ENCODE assay signal across 8 cellular contexts in genomic region chr12:117836999-117837736, GRCh38.
A peak's percentile ranks its signal among the peaks of the same experiment; 100 is the strongest.
DNase-seq lines count a peak whose midpoint lies in the region; ATAC-seq and TF ChIP-seq lines count a peak whose summit lies in the region.

No MANE protein-coding gene starts in this region.

- no peak for TF ChIP-seq POLR2A in IMR-90 (IDR thresholded peaks at IDR 0.05; ENCODE audit: low read depth, low read length)

- no peak overlapping the region for H3K14ac ChIP-seq in IMR-90 (replicated peaks; ENCODE audit: low read depth, low read length)

- no peak overlapping the region for H4K5ac ChIP-seq in IMR-90 (ENCODE audit: low read depth, low read length)

- H3K4me2 ChIP-seq in IMR-90 (ENCODE audit: low read depth, low read length): peak overlapping the region; percentile 58

- 4% methylated on average over 4 of the region's 22 CpGs; no CpG with 5 or more reads in 1 of the 2 experiments for WGBS in IMR-90 (ENCODE audit: extremely low coverage in 2 of 2, insufficient read length in 1 of 2), 2 experiments

- H2BK20ac ChIP-seq in IMR-90 (ENCODE audit: low read depth, low read length): no peak overlapping the region

- H2BK120ac ChIP-seq in IMR-90 (ENCODE audit: low read depth, low read length): no peak overlapping the region

- TF ChIP-seq CTCF in IMR-90 (conservative IDR thresholded peaks at IDR 0.05; ENCODE audit: low read depth, low read length) (peak; percentile 86), RWPE2 (IDR thresholded peaks at IDR 0.05; ENCODE audit: poor library complexity, severe bottlenecking) (peak; percentile 94), osteocyte (IDR thresholded peaks at IDR 0.05) (peak; percentile 99), thoracic aorta (IDR thresholded peaks at IDR 0.05) (peak; percentile 92)

- no peaks in the 10 kb centered on the region for H3K79me1 ChIP-seq in IMR-90 (ENCODE audit: low read depth in 1 of 2, low read length in 2 of 2)

- no TSS peak for BruUV-seq in IMR-90 (replicated peaks; lab: Mats Ljungman, UMichigan)

- in situ Hi-C loops in IMR-90 (cut with MboI; ENCODE audit: low sequenced_read_pairs): loop anchor here (5.0 to 25.0 kb wide), 3 partner anchors 472 to 800 kb away; partner anchors contain the start of gene NOS1

- dilution Hi-C loops in IMR-90 (cut with HindIII; ENCODE audit: low sequenced_read_pairs, unreplicated experiment): no loop called here

- no peak overlapping the region for H4K91ac ChIP-seq in IMR-90 (ENCODE audit: insufficient read depth, low read depth, low read length)

- H3K27ac Mint-ChIP-seq in osteocyte (ENCODE audit: unreplicated experiment): no peak overlapping the region

- H3K9ac ChIP-seq in IMR-90 (ENCODE audit: low read depth, low read length): no peak overlapping the region

- H3K4me1 ChIP-seq in IMR-90 (ENCODE audit: control insufficient read depth, insufficient read depth, low read length) (no peaks in the 10 kb centered on the region), RWPE2 (ENCODE audit: insufficient read depth, poor library complexity, severe bottlenecking) (no peaks in the 10 kb centered on the region), thoracic aorta (ENCODE audit: control insufficient read depth in 1 of 2, low read depth in 2 of 2) (no peaks in the 10 kb centered on the region)

- H2AFZ ChIP-seq in IMR-90 (replicated peaks; ENCODE audit: low read length, poor library complexity): peak overlapping the region; percentile 56

- H3K4me1 Mint-ChIP-seq in osteocyte (ENCODE audit: unreplicated experiment): peaks cover 4% of the 10 kb centered on the region

- H3K4me3 ChIP-seq in IMR-90 (ENCODE audit: insufficient read depth, low read depth, low read length) (no peak overlapping the region), RWPE2 (ENCODE audit: severe bottlenecking) (no peak overlapping the region), thoracic aorta (no peak overlapping the region)

- H3K9me3 Mint-ChIP-seq in osteocyte (ENCODE audit: unreplicated experiment): no peaks in the 10 kb centered on the region

- TF ChIP-seq RAD21 in IMR-90 (IDR thresholded peaks at IDR 0.05; ENCODE audit: low read length): peak; percentile 85

- no peak overlapping the region for H2BK15ac ChIP-seq in IMR-90 (ENCODE audit: low read depth, low read length)

- no peak overlapping the region for H3K4ac ChIP-seq in IMR-90 (ENCODE audit: low read depth, low read length)

- DNase-seq in activated gamma-delta T cell treated with Interleukin-2 at 50 U/mL for 16 hours (peak; percentile 60), activated gamma-delta T cell (lab: John Stamatoyannopoulos, UW) (no peak), IMR-90 (peak; percentile 60), RWPE2 (ENCODE audit: low spot score) (no peak), germinal center (ENCODE audit: low spot score) (peak; percentile 69), osteocyte (ENCODE audit: extremely low spot score, unreplicated experiment) (peak; percentile 92), thoracic aorta (ENCODE audit: low spot score) (no peak)
- DNase-seq in activated naive CD4-positive, alpha-beta T cell treated with Interleukin-2 at 50 U/mL for 16 hours: peak; percentile 75

- H4K8ac ChIP-seq in IMR-90 (ENCODE audit: low read depth in 2 of 2, low read length in 2 of 2): no peak overlapping the region

- no peaks in the 10 kb centered on the region for H3K9me1 ChIP-seq in IMR-90 (ENCODE audit: insufficient read depth, low read length)

- no peak overlapping the region for H2BK5ac ChIP-seq in IMR-90 (ENCODE audit: low read depth, low read length, poor library complexity, severe bottlenecking)

- peak; percentile 90 for ATAC-seq in IMR-90 (ENCODE audit: low read depth)
- ATAC-seq in RWPE2 (ENCODE audit: low read depth): peak; percentile 55; the same call in 2 of the 3 replicates
- ATAC-seq in thoracic aorta (ENCODE audit: insufficient number of reproducible peaks, low FRiP score, low read depth): no peak

- no peak overlapping the region for H3K56ac ChIP-seq in IMR-90 (ENCODE audit: extremely low read depth, insufficient read depth, low read length)

- H3K9me3 ChIP-seq in IMR-90 (ENCODE audit: control insufficient read depth, insufficient read depth, low read length): peaks cover 5% of the 10 kb centered on the region
- H3K9me3 ChIP-seq in RWPE2 (ENCODE audit: severe bottlenecking): no peaks in the 10 kb centered on the region
- no peaks in the 10 kb centered on the region for H3K9me3 ChIP-seq in thoracic aorta

- H3K4me3 Mint-ChIP-seq in osteocyte (ENCODE audit: unreplicated experiment): no peak overlapping the region

- H3K23ac ChIP-seq in IMR-90 (ENCODE audit: low read depth, low read length): no peak overlapping the region

- peaks cover 24% of the 10 kb centered on the region for H3K27me3 Mint-ChIP-seq in osteocyte (ENCODE audit: unreplicated experiment)

- H3K36me3 ChIP-seq in IMR-90 (ENCODE audit: control insufficient read depth, insufficient read depth, low read length) (no peaks in the 10 kb centered on the region), RWPE2 (ENCODE audit: low read depth) (no peaks in the 10 kb centered on the region), thoracic aorta (no peaks in the 10 kb centered on the region)

- H3K27me3 ChIP-seq in IMR-90 (ENCODE audit: control insufficient read depth, insufficient read depth, low read length) (no peaks in the 10 kb centered on the region), RWPE2 (ENCODE audit: insufficient read depth, poor library complexity, severe bottlenecking) (no peaks in the 10 kb centered on the region), thoracic aorta (replicated peaks; ENCODE audit: insufficient read depth) (no peaks in the 10 kb centered on the region)

- no peak overlapping the region for H2AK5ac ChIP-seq in IMR-90 (ENCODE audit: low read depth, low read length)

- H3K27ac ChIP-seq in IMR-90 (ENCODE audit: insufficient read depth, low read length): no peak overlapping the region
- H3K27ac ChIP-seq in RWPE2 (ENCODE audit: poor library complexity, severe bottlenecking): no peak overlapping the region
- no peak overlapping the region for H3K27ac ChIP-seq in thoracic aorta

- H4K20me1 ChIP-seq in IMR-90 (ENCODE audit: insufficient read depth, low read length): no peaks in the 10 kb centered on the region

- H3K36me3 Mint-ChIP-seq in osteocyte (ENCODE audit: unreplicated experiment): no peaks in the 10 kb centered on the region

- CTCF ChIA-PET in IMR-90 (lab: Yijun Ruan, JAX): interaction anchor here (0.6 to 3.7 kb wide), 8 partner anchors 10 to 1134 kb away, joined by 3 to 31 read pairs (median 4); no protein-coding TSS in a partner anchor

- no peak overlapping the region for H2AK9ac ChIP-seq in IMR-90 (replicated peaks; ENCODE audit: low read depth, low read length, poor library complexity)

- POLR2A ChIA-PET in IMR-90 (lab: Charles Lee; ENCODE audit: unreplicated experiment): no interaction called here

- no peak overlapping the region for H3K18ac ChIP-seq in IMR-90 (ENCODE audit: low read depth, low read length)

- intact Hi-C loops in IMR-90 (cut with micrococcal nuclease): loop anchor here (1.0 to 5.0 kb wide), 4 partner anchors 470 to 1135 kb away; no protein-coding TSS in a partner anchor

TF ChIP-seq in IMR-90, 13 proteins besides CTCF, POLR2A, EP300 and RAD21:
- TF ChIP-seq SMC3 (IDR thresholded peaks at IDR 0.05; ENCODE audit: low read depth, low read length): peak; percentile 79
- TF ChIP-seq, protein P1, sequence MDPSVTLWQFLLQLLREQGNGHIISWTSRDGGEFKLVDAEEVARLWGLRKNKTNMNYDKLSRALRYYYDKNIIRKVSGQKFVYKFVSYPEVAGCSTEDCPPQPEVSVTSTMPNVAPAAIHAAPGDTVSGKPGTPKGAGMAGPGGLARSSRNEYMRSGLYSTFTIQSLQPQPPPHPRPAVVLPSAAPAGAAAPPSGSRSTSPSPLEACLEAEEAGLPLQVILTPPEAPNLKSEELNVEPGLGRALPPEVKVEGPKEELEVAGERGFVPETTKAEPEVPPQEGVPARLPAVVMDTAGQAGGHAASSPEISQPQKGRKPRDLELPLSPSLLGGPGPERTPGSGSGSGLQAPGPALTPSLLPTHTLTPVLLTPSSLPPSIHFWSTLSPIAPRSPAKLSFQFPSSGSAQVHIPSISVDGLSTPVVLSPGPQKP (IDR thresholded peaks at IDR 0.05; ENCODE audit: borderline replicate concordance, low read depth, low read length): no peak
TF ChIP-seq in IMR-90: peak in this region for 1.

Comparison
In these comparisons a context has a peak if more than half of its experiments do, and no peak if none do; other contexts are left out.
1. DNase-seq: peak in activated gamma-delta T cell treated with Interleukin-2 at 50 U/mL for 16 hours (single experiment), IMR-90 (single experiment), activated naive CD4-positive, alpha-beta T cell treated with Interleukin-2 at 50 U/mL for 16 hours (single experiment), germinal center (single experiment) and osteocyte (single experiment); none in activated gamma-delta T cell (single experiment), RWPE2 (single experiment) and thoracic aorta (single experiment).
2. Peak in every context shown above with its lines, with median percentiles within 50 percentile points of each other: CTCF ChIP-seq.